In genomic region chr3:197393711-197394110, GRCh38 we compare ENCODE assay signal across 18 cellular contexts.
DNase-seq lines count a peak whose midpoint lies in the region; ATAC-seq and TF ChIP-seq lines count a peak whose summit lies in the region.
"Had no signal": no experiment of that assay in that cellular context is flagged by ENCODE, and none has a peak within 500 bp of the region (broad histone marks: within the 10 kb centered on the region; RNA-seq: fewer than 3 reads in every experiment).

No MANE protein-coding gene starts in this region.

- H3K4me3 Mint-ChIP-seq in activated CD4-positive, alpha-beta T cell treated with anti-CD3 and anti-CD28 coated beads, Interleukin-2, amount 10 ng/mL, durations not matched to agents 7 days and 5 days = no peak overlapping the region
- no peak overlapping the region for H3K4me3 Mint-ChIP-seq in activated CD4-positive, alpha-beta T cell treated with anti-CD3 and anti-CD28 coated beads for 36 hours
- H3K4me3 Mint-ChIP-seq in stimulated activated memory B cell treated with anti-CD40 and anti-IgM and Interleukin-4, amounts not matched to agents 10 μg/mL and 1 μg/mL and 100 μg/mL, for 72 hours = no peak overlapping the region
- H3K4me3 Mint-ChIP-seq: activated naive CD8-positive, alpha-beta T cell; activated T-cell treated with anti-CD3 and anti-CD28 coated beads, Interleukin-2, amount 50 U/mL, for 4 hours; dendritic cell treated with granulocyte-macrophage colony-stimulating factor and Interleukin-4, amounts not matched to agents 40 ng/mL and 50 ng/mL, for 4 days had no signal

- peak; percentile 17 for DNase-seq in activated CD4-positive, alpha-beta T cell treated with anti-CD3 and anti-CD28 coated beads, Interleukin-2, amount 10 ng/mL, durations not matched to agents 7 days and 5 days
- DNase-seq in activated CD4-positive, alpha-beta T cell treated with anti-CD3 and anti-CD28 coated beads for 36 hours = no peak
- DNase-seq in SJSA1 (ENCODE audit: low read depth in 1 of 2, low spot score in 2 of 2) = no peak
- no peak for DNase-seq in foreskin keratinocyte
- DNase-seq in activated CD4-positive, alpha-beta T cell treated with anti-CD3 and anti-CD28 coated beads, Interleukin-2, amount 50 U/mL, for 48 hours = no peak
- DNase-seq: activated CD4-positive, alpha-beta T cell treated with anti-CD3 and anti-CD28 coated beads for 48 hours; activated T-cell treated with anti-CD3 and anti-CD28 coated beads, Interleukin-2, amount 50 U/mL, for 4 hours; C1 segment of cervical spinal cord; NCI-H146; NCI-H82; sigmoid colon; stimulated activated CD4-positive, alpha-beta T cell treated with anti-CD3 and anti-CD28 coated beads, Interleukin-4, amount 100 ng/mL, for 1 hour had no signal

- ATAC-seq in activated CD4-positive, alpha-beta T cell treated with anti-CD3 and anti-CD28 coated beads for 36 hours = no peak
- ATAC-seq in foreskin keratinocyte (no peak), GM18519 (IDR thresholded peaks at IDR 0.05; ENCODE audit: low FRiP score, unreplicated experiment) (no peak), HG02884 (IDR thresholded peaks at IDR 0.05; ENCODE audit: unreplicated experiment) (no peak)
- ATAC-seq in stimulated activated memory B cell treated with anti-CD40 and anti-IgM and Interleukin-4, amounts not matched to agents 10 μg/mL and 1 μg/mL and 100 μg/mL, for 72 hours = no peak
- ATAC-seq: HepG2 had no signal

- intact Hi-C loops in activated CD4-positive, alpha-beta T cell treated with anti-CD3 and anti-CD28 coated beads for 36 hours (cut with DNase I, micrococcal nuclease) = no loop called here

- H3K27ac ChIP-seq in SJSA1 (peak overlapping the region; percentile 75; the same call in 1 of the 2 replicates), foreskin keratinocyte (peak overlapping the region; percentile 92)

- H3K27ac Mint-ChIP-seq in activated CD4-positive, alpha-beta T cell treated with anti-CD3 and anti-CD28 coated beads, Interleukin-2, amount 10 ng/mL, durations not matched to agents 7 days and 5 days = no peak overlapping the region
- H3K27ac Mint-ChIP-seq in activated CD4-positive, alpha-beta T cell treated with anti-CD3 and anti-CD28 coated beads for 36 hours = no peak overlapping the region
- peak overlapping the region; percentile 93 for H3K27ac Mint-ChIP-seq in stimulated activated memory B cell treated with anti-CD40 and anti-IgM and Interleukin-4, amounts not matched to agents 10 μg/mL and 1 μg/mL and 100 μg/mL, for 72 hours
- H3K27ac Mint-ChIP-seq: activated naive CD8-positive, alpha-beta T cell; dendritic cell treated with granulocyte-macrophage colony-stimulating factor and Interleukin-4, amounts not matched to agents 40 ng/mL and 50 ng/mL, for 4 days had no signal

- H3K9me3 ChIP-seq in SJSA1 (replicated peaks) = no peaks in the 10 kb centered on the region
- H3K9me3 ChIP-seq: sigmoid colon had no signal

- H3K4me3 ChIP-seq in SJSA1 = no peak overlapping the region
- H3K4me3 ChIP-seq: sigmoid colon had no signal

- no peaks in the 10 kb centered on the region for H3K9me3 Mint-ChIP-seq in activated CD4-positive, alpha-beta T cell treated with anti-CD3 and anti-CD28 coated beads, Interleukin-2, amount 10 ng/mL, durations not matched to agents 7 days and 5 days
- no peaks in the 10 kb centered on the region for H3K9me3 Mint-ChIP-seq in activated CD4-positive, alpha-beta T cell treated with anti-CD3 and anti-CD28 coated beads for 36 hours (ENCODE audit: low read depth)
- no peaks in the 10 kb centered on the region for H3K9me3 Mint-ChIP-seq in stimulated activated memory B cell treated with anti-CD40 and anti-IgM and Interleukin-4, amounts not matched to agents 10 μg/mL and 1 μg/mL and 100 μg/mL, for 72 hours
- H3K9me3 Mint-ChIP-seq: activated T-cell treated with anti-CD3 and anti-CD28 coated beads, Interleukin-2, amount 50 U/mL, for 4 hours; dendritic cell treated with granulocyte-macrophage colony-stimulating factor and Interleukin-4, amounts not matched to agents 40 ng/mL and 50 ng/mL, for 4 days had no signal

- POLR2A ChIA-PET in activated CD4-positive, alpha-beta T cell treated with anti-CD3 and anti-CD28 coated beads, Interleukin-2, amount 10 ng/mL, durations not matched to agents 7 days and 5 days (lab: Charles Lee) = no interaction called here
- POLR2A ChIA-PET in activated CD4-positive, alpha-beta T cell treated with anti-CD3 and anti-CD28 coated beads for 36 hours (lab: Charles Lee) = no interaction called here

- H3K27me3 ChIP-seq in SJSA1 (replicated peaks) = no peaks in the 10 kb centered on the region
- no peaks in the 10 kb centered on the region for H3K27me3 ChIP-seq in foreskin keratinocyte
- H3K27me3 ChIP-seq: sigmoid colon had no signal

- no peaks in the 10 kb centered on the region for H3K36me3 ChIP-seq in SJSA1
- H3K36me3 ChIP-seq: sigmoid colon had no signal

- no peaks in the 10 kb centered on the region for H3K36me3 Mint-ChIP-seq in activated CD4-positive, alpha-beta T cell treated with anti-CD3 and anti-CD28 coated beads, Interleukin-2, amount 10 ng/mL, durations not matched to agents 7 days and 5 days (ENCODE audit: low read depth)
- H3K36me3 Mint-ChIP-seq in activated CD4-positive, alpha-beta T cell treated with anti-CD3 and anti-CD28 coated beads for 36 hours (ENCODE audit: low read depth) = no peaks in the 10 kb centered on the region
- H3K36me3 Mint-ChIP-seq in stimulated activated memory B cell treated with anti-CD40 and anti-IgM and Interleukin-4, amounts not matched to agents 10 μg/mL and 1 μg/mL and 100 μg/mL, for 72 hours = no peaks in the 10 kb centered on the region
- H3K36me3 Mint-ChIP-seq: activated naive CD8-positive, alpha-beta T cell had no signal

- peaks cover 7% of the 10 kb centered on the region for H3K27me3 Mint-ChIP-seq in activated CD4-positive, alpha-beta T cell treated with anti-CD3 and anti-CD28 coated beads, Interleukin-2, amount 10 ng/mL, durations not matched to agents 7 days and 5 days
- H3K27me3 Mint-ChIP-seq in activated CD4-positive, alpha-beta T cell treated with anti-CD3 and anti-CD28 coated beads for 36 hours = peaks cover 13% of the 10 kb centered on the region
- H3K27me3 Mint-ChIP-seq in stimulated activated memory B cell treated with anti-CD40 and anti-IgM and Interleukin-4, amounts not matched to agents 10 μg/mL and 1 μg/mL and 100 μg/mL, for 72 hours = peaks cover 51% of the 10 kb centered on the region
- H3K27me3 Mint-ChIP-seq: activated naive CD8-positive, alpha-beta T cell had no signal

- TF ChIP-seq CTCF in foreskin keratinocyte (conservative IDR thresholded peaks at IDR 0.05) = no peak

- CTCF ChIA-PET in activated CD4-positive, alpha-beta T cell treated with anti-CD3 and anti-CD28 coated beads, Interleukin-2, amount 10 ng/mL, durations not matched to agents 7 days and 5 days (lab: Charles Lee) = interaction anchor here (0.6 kb wide), 1 partner anchor 107 kb away, joined by 4 read pairs; no protein-coding TSS in a partner anchor
- CTCF ChIA-PET in activated CD4-positive, alpha-beta T cell treated with anti-CD3 and anti-CD28 coated beads for 36 hours (lab: Charles Lee) = no interaction called here

- peaks cover 17% of the 10 kb centered on the region for H3K4me1 Mint-ChIP-seq in activated CD4-positive, alpha-beta T cell treated with anti-CD3 and anti-CD28 coated beads, Interleukin-2, amount 10 ng/mL, durations not matched to agents 7 days and 5 days
- peaks cover 19% of the 10 kb centered on the region for H3K4me1 Mint-ChIP-seq in activated CD4-positive, alpha-beta T cell treated with anti-CD3 and anti-CD28 coated beads for 36 hours
- peaks cover 28% of the 10 kb centered on the region for H3K4me1 Mint-ChIP-seq in stimulated activated memory B cell treated with anti-CD40 and anti-IgM and Interleukin-4, amounts not matched to agents 10 μg/mL and 1 μg/mL and 100 μg/mL, for 72 hours

- H3K4me1 ChIP-seq in SJSA1 (replicated peaks) (peaks cover 25% of the 10 kb centered on the region), foreskin keratinocyte (peaks cover 26% of the 10 kb centered on the region)
